ENCODE assay signal across 1 cellular context in the genomic region with DNA sequence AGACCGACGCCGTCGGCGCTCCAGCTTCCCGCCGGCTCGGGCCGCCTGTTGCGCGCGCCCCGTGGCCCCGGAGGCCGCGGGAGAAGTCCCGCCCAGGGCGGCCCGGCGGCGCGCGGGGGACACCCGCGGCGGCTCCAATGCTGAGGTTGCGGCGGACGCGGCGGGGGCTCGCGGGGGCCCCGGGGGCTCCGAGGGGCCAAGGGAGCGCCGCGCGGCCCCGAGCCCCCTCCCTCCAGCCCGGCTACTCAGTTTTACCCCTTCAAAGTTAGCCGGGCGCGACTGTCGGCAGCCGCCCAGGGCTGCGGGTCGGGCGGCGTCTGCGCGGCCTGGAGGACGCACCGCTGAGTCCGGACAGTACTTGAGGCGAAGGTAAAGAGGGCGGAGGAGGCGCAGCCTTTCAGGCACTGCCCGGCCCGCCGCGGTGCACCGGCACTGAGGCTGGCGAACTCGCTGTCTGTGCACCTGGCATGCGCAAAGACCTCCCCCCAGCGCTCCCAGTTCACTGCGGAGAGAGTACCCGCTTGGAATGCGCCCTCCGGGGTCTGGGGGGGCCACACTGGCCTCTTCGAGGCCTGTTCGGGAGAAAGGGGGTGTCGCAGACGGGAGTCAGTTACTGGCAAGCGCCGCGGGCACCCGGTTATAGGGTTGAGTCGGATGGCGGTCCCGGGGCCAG.
A peak's percentile ranks its signal among the peaks of the same experiment; 100 is the strongest.
TF ChIP-seq lines count a peak whose summit lies in the region.

No MANE protein-coding gene starts in this region.

TF ChIP-seq in H1, 55 proteins besides CTCF, POLR2A, EP300 and RAD21 (continued from another document):
- TF ChIP-seq, protein P1, sequence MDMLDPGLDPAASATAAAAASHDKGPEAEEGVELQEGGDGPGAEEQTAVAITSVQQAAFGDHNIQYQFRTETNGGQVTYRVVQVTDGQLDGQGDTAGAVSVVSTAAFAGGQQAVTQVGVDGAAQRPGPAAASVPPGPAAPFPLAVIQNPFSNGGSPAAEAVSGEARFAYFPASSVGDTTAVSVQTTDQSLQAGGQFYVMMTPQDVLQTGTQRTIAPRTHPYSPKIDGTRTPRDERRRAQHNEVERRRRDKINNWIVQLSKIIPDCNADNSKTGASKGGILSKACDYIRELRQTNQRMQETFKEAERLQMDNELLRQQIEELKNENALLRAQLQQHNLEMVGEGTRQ (IDR thresholded peaks at IDR 0.05; ENCODE audit: low read length) = no peak
- peak; percentile 60; the same call in 1 of the 2 replicates for TF ChIP-seq SUZ12 (IDR thresholded peaks at IDR 0.05; ENCODE audit: low read length)
- TF ChIP-seq KDM4A (IDR thresholded peaks at IDR 0.05; ENCODE audit: low read depth, low read length, severe bottlenecking) = peak; percentile 45
- TF ChIP-seq SP1 (IDR thresholded peaks at IDR 0.05; ENCODE audit: low read depth, low read length) = no peak
